1 cellular context compared by ENCODE assay signal in genomic region chr14:59013672-59014298, GRCh38.
TF ChIP-seq lines count a peak whose summit lies in the region.

No MANE protein-coding gene starts in this region.

TF ChIP-seq in HepG2, 621 proteins besides CTCF, POLR2A, EP300 and RAD21 (continued from another document and continues in another):
- TF ChIP-seq BCLAF1 (IDR thresholded peaks at IDR 0.05) (no peak), MLXIP (CRISPR knock-in tag; IDR thresholded peaks at IDR 0.05; ENCODE audit: borderline replicate concordance) (no peak), ETS1 (CRISPR knock-in tag; IDR thresholded peaks at IDR 0.05) (no peak), FOXK2 (IDR thresholded peaks at IDR 0.05) (no peak), ZNF121 (CRISPR knock-in tag; IDR thresholded peaks at IDR 0.05) (no peak), ZNF17 (CRISPR knock-in tag; IDR thresholded peaks at IDR 0.05) (no peak), HDAC1 (CRISPR knock-in tag; IDR thresholded peaks at IDR 0.05) (peak; percentile 42; the same call in 1 of the 2 replicates), ZNF30 (CRISPR knock-in tag; IDR thresholded peaks at IDR 0.05) (no peak), ZNF678 (CRISPR knock-in tag; IDR thresholded peaks at IDR 0.05) (no peak), ZSCAN5A (CRISPR knock-in tag; IDR thresholded peaks at IDR 0.05; ENCODE audit: borderline replicate concordance) (peak; percentile 80; the same call in 1 of the 2 replicates), ZNF143 (CRISPR knock-in tag; IDR thresholded peaks at IDR 0.05) (no peak), ZBTB39 (CRISPR knock-in tag; IDR thresholded peaks at IDR 0.05) (no peak), CEBPG (CRISPR knock-in tag; IDR thresholded peaks at IDR 0.05) (peak; percentile 96), IKZF5 (CRISPR knock-in tag; IDR thresholded peaks at IDR 0.05) (peak; percentile 68), TBP (CRISPR knock-in tag; IDR thresholded peaks at IDR 0.05) (no peak), TAF15 (IDR thresholded peaks at IDR 0.05; ENCODE audit: low read depth, low read length, poor library complexity, severe bottlenecking) (no peak), PBX2 (CRISPR knock-in tag; IDR thresholded peaks at IDR 0.05) (no peak), DPF2 (CRISPR knock-in tag; IDR thresholded peaks at IDR 0.05; ENCODE audit: borderline replicate concordance, low read depth) (no peak), ZNF512 (CRISPR knock-in tag; IDR thresholded peaks at IDR 0.05) (no peak), ZFYVE20 (CRISPR knock-in tag; IDR thresholded peaks at IDR 0.05; ENCODE audit: borderline replicate concordance, low read depth) (no peak), DRAP1 (CRISPR knock-in tag; IDR thresholded peaks at IDR 0.05) (no peak), KAT2B (IDR thresholded peaks at IDR 0.05; ENCODE audit: borderline replicate concordance, low read depth, low read length) (no peak), ZBTB44 (CRISPR knock-in tag; IDR thresholded peaks at IDR 0.05) (no peak), ZNF414 (CRISPR knock-in tag; IDR thresholded peaks at IDR 0.05) (0 out of 2 replicates have a peak, but pooled peaks have one; percentile 40), TBX2 (CRISPR knock-in tag; IDR thresholded peaks at IDR 0.05; ENCODE audit: borderline replicate concordance) (peak; percentile 34; the same call in 1 of the 2 replicates), THAP11 (CRISPR knock-in tag; IDR thresholded peaks at IDR 0.05) (peak; percentile 62; the same call in 1 of the 2 replicates), ZNF891 (CRISPR knock-in tag; IDR thresholded peaks at IDR 0.05) (no peak), BORCS8-MEF2B (CRISPR knock-in tag; IDR thresholded peaks at IDR 0.05) (no peak), ZFX (CRISPR knock-in tag; IDR thresholded peaks at IDR 0.05; ENCODE audit: low read depth) (peak; percentile 69), ZNF12 (CRISPR knock-in tag; IDR thresholded peaks at IDR 0.05) (peak; percentile 89), ZNF652 (CRISPR knock-in tag; IDR thresholded peaks at IDR 0.05; ENCODE audit: borderline replicate concordance, low read depth) (peak; percentile 70; the same call in 1 of the 2 replicates), ZNF430 (CRISPR knock-in tag; IDR thresholded peaks at IDR 0.05) (no peak), TFE3 (CRISPR knock-in tag; IDR thresholded peaks at IDR 0.05) (0 out of 2 replicates have a peak, but pooled peaks have one; percentile 41), ZNF883 (CRISPR knock-in tag; IDR thresholded peaks at IDR 0.05; ENCODE audit: not compliant biosample characterization) (no peak), CERS6 (CRISPR knock-in tag; IDR thresholded peaks at IDR 0.05) (no peak), ZNF737 (CRISPR knock-in tag; IDR thresholded peaks at IDR 0.05; ENCODE audit: borderline replicate concordance) (no peak), ZNF782 (CRISPR knock-in tag; IDR thresholded peaks at IDR 0.05; ENCODE audit: borderline replicate concordance) (no peak)
